Comparison of ENCODE assay signal across 10 cellular contexts in genomic region chr1:43564617-43565348, GRCh38. TPM values are rescaled to one million over a fixed set of nuclear protein-coding genes. Genes with fewer than 3 reads are reported as not detected.
DNase-seq lines count a peak whose midpoint lies in the region; ATAC-seq and TF ChIP-seq lines count a peak whose summit lies in the region.
"Had no signal": no experiment of that assay in that cellular context is flagged by ENCODE, and none has a peak within 500 bp of the region (broad histone marks: within the 10 kb centered on the region; RNA-seq: fewer than 3 reads in every experiment).

No MANE protein-coding gene starts in this region.

- peaks cover 24% of the 10 kb centered on the region for H3K27me3 Mint-ChIP-seq in dendritic cell treated with granulocyte-macrophage colony-stimulating factor and Interleukin-4, amounts not matched to agents 40 ng/mL and 50 ng/mL, for 4 days
- H3K27me3 Mint-ChIP-seq in neural crest cell (ENCODE audit: low read depth), result no peaks in the 10 kb centered on the region

- no peaks in the 10 kb centered on the region for H3K9me3 Mint-ChIP-seq in dendritic cell treated with granulocyte-macrophage colony-stimulating factor and Interleukin-4, amounts not matched to agents 40 ng/mL and 50 ng/mL, for 4 days
- no peaks in the 10 kb centered on the region for H3K9me3 Mint-ChIP-seq in neural crest cell
- H3K9me3 Mint-ChIP-seq: stimulated activated naive CD8-positive, alpha-beta T cell treated with anti-CD3 and anti-CD28 coated beads, Interleukin-15, amount 100 ng/mL, for 72 hours had no signal

- DNase-seq in NCI-H1417 (lab: John Stamatoyannopoulos, UW), result peak in 2 of 3 experiments; percentile 74 to 88
- DNase-seq in NCI-H1417 treated with DMSO at 0.1 percent for 48 hours (lab: John Stamatoyannopoulos, UW), result no peak
- peak; percentile 97 for DNase-seq in NCI-H2171 treated with DMSO at 0.1 percent for 48 hours (lab: John Stamatoyannopoulos, UW)
- peak; percentile 44 for DNase-seq in neural crest cell (ENCODE audit: low read depth, low spot score)
- no peak for DNase-seq in GM10248 (ENCODE audit: extremely low spot score)
- DNase-seq in AG20443 (ENCODE audit: low spot score), result no peak
- DNase-seq: 8988T had no signal

- H3K27ac Mint-ChIP-seq in dendritic cell treated with granulocyte-macrophage colony-stimulating factor and Interleukin-4, amounts not matched to agents 40 ng/mL and 50 ng/mL, for 4 days, result no peak overlapping the region
- peak overlapping the region; percentile 86 for H3K27ac Mint-ChIP-seq in neural crest cell (ENCODE audit: unreplicated experiment)

- H3K4me3 Mint-ChIP-seq in dendritic cell treated with granulocyte-macrophage colony-stimulating factor and Interleukin-4, amounts not matched to agents 40 ng/mL and 50 ng/mL, for 4 days, result peak overlapping the region; percentile 63
- peak overlapping the region; percentile 64 for H3K4me3 Mint-ChIP-seq in neural crest cell

- POLR2A ChIA-PET in GM10248 (lab: Yijun Ruan, JAX), result no interaction called here

- CTCF ChIA-PET in GM10248 (lab: Yijun Ruan, JAX), result interaction anchor here (0.8 to 1.5 kb wide), 4 partner anchors 8 to 441 kb away, joined by 3 to 4 read pairs (median 4); partner anchors contain the start of gene PTPRF

- ATAC-seq in GM21528 (IDR thresholded peaks at IDR 0.05; ENCODE audit: low FRiP score, unreplicated experiment), result no peak

- no peaks in the 10 kb centered on the region for H3K36me3 Mint-ChIP-seq in dendritic cell treated with granulocyte-macrophage colony-stimulating factor and Interleukin-4, amounts not matched to agents 40 ng/mL and 50 ng/mL, for 4 days (ENCODE audit: low read depth)
- no peaks in the 10 kb centered on the region for H3K36me3 Mint-ChIP-seq in neural crest cell (ENCODE audit: low read depth)

- no peak for TF ChIP-seq CTCF in neural crest cell (conservative IDR thresholded peaks at IDR 0.05)
- TF ChIP-seq CTCF in GM10248 (IDR thresholded peaks at IDR 0.05; ENCODE audit: control extremely low read depth, extremely low read depth, low read depth, missing control alignments), result no peak

- intact Hi-C loops in dendritic cell treated with granulocyte-macrophage colony-stimulating factor and Interleukin-4, amounts not matched to agents 40 ng/mL and 50 ng/mL, for 4 days (cut with micrococcal nuclease), result no loop called here

- H3K4me1 Mint-ChIP-seq in dendritic cell treated with granulocyte-macrophage colony-stimulating factor and Interleukin-4, amounts not matched to agents 40 ng/mL and 50 ng/mL, for 4 days (ENCODE audit: low read depth), result no peaks in the 10 kb centered on the region
- peaks cover 31% of the 10 kb centered on the region for H3K4me1 Mint-ChIP-seq in neural crest cell

RNA-seq across cellular contexts. Expression of gene PTPRF, which starts 34.1 kb away (rescaled TPM):
- total RNA-seq in neural crest cell, result 119 and 125 TPM in 2 replicates

Comparison
In these comparisons a context has a peak if more than half of its experiments do, and no peak if none do; other contexts are left out.
1. DNase-seq: peak in NCI-H1417 (2 of 3), NCI-H2171 treated with DMSO at 0.1 percent for 48 hours (single experiment) and neural crest cell (single experiment); none in NCI-H1417 treated with DMSO at 0.1 percent for 48 hours (single experiment), GM10248 (single experiment) and AG20443 (single experiment).